In the genomic region with DNA sequence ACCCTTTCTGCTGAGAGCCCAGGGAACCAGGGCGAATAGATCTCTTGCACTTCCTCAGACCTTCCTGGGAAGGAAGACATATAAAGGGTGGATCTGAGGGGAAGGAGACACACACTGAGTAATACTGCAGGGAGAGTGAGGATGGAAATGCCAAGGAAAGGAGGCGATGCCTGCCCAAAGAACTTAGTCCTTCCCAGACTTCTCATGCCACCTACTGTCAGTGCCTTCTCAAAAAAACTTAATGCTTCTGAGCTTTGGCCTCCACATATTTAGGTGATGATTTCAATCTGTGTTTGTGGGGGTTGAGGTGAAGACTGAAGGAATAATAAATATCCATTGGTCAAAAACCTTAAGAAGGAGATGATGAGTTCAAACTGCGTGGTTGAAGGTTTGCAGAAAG, we compare ENCODE assay signal across 21 cellular contexts. TPM values are rescaled to one million over a fixed set of nuclear protein-coding genes. Genes with fewer than 3 reads are reported as not detected.
DNase-seq lines count a peak whose midpoint lies in the region; ATAC-seq and TF ChIP-seq lines count a peak whose summit lies in the region.
"Had no signal": no experiment of that assay in that cellular context is flagged by ENCODE, and none has a peak within 500 bp of the region (broad histone marks: within the 10 kb centered on the region; RNA-seq: fewer than 3 reads in every experiment).

No MANE protein-coding gene starts in this region.

- peak overlapping the region; percentile 66 for H3K27ac Mint-ChIP-seq in activated naive CD4-positive, alpha-beta T cell treated with anti-CD3 and anti-CD28 coated beads, Interleukin-2, amount 10 ng/mL, durations not matched to agents 7 days and 5 days
- H3K27ac Mint-ChIP-seq in chondrocyte (ENCODE audit: unreplicated experiment), result no peak overlapping the region
- H3K27ac Mint-ChIP-seq in neural progenitor cell, result peak overlapping the region; percentile 30

- H3K9ac ChIP-seq in neural progenitor cell, result no peak overlapping the region

- no peak overlapping the region for H3K27ac ChIP-seq in neural progenitor cell
- H3K27ac ChIP-seq: right lobe of liver, transverse colon had no signal

- peaks cover 5% of the 10 kb centered on the region for H3K4me1 ChIP-seq in neural progenitor cell
- H3K4me1 ChIP-seq: right lobe of liver had no signal

- H3K4me3 ChIP-seq in LNCaP clone FGC (ENCODE audit: low read depth, low read length), result no peak overlapping the region
- H3K4me3 ChIP-seq in neural progenitor cell, result no peak overlapping the region
- H3K4me3 ChIP-seq: K562, right lobe of liver, transverse colon had no signal

- H3K4me2 ChIP-seq in neural progenitor cell, result no peak overlapping the region

- no peaks in the 10 kb centered on the region for H3K9me3 ChIP-seq in neural progenitor cell (ENCODE audit: low read depth)
- H3K9me3 ChIP-seq: right lobe of liver, transverse colon had no signal

- H3F3A ChIP-seq in neural progenitor cell (ENCODE audit: low read depth), result no peaks in the 10 kb centered on the region

- ATAC-seq in GM21528 (IDR thresholded peaks at IDR 0.05; ENCODE audit: low FRiP score, unreplicated experiment) (no peak), HG03045 (IDR thresholded peaks at IDR 0.05; ENCODE audit: unreplicated experiment) (no peak)
- ATAC-seq: left cardiac atrium; right lobe of liver; stimulated activated naive CD8-positive, alpha-beta T cell treated with anti-CD3 and anti-CD28 coated beads, Interleukin-15, Interleukin-2, amounts not matched to agents 100 U/mL and 50 U/mL, for 24 hours had no signal

- H2AFZ ChIP-seq in neural progenitor cell (replicated peaks), result peak overlapping the region; percentile 57

- H3K4me1 Mint-ChIP-seq in activated naive CD4-positive, alpha-beta T cell treated with anti-CD3 and anti-CD28 coated beads, Interleukin-2, amount 10 ng/mL, durations not matched to agents 7 days and 5 days, result peaks cover 12% of the 10 kb centered on the region
- H3K4me1 Mint-ChIP-seq in chondrocyte (ENCODE audit: low read depth) (peaks cover 9% of the 10 kb centered on the region), neural progenitor cell (peaks cover 14% of the 10 kb centered on the region)

- peaks cover 80% of the 10 kb centered on the region for H3K36me3 Mint-ChIP-seq in activated naive CD4-positive, alpha-beta T cell treated with anti-CD3 and anti-CD28 coated beads, Interleukin-2, amount 10 ng/mL, durations not matched to agents 7 days and 5 days
- peaks cover 2% of the 10 kb centered on the region for H3K36me3 Mint-ChIP-seq in chondrocyte (ENCODE audit: low read depth)
- H3K36me3 Mint-ChIP-seq in neural progenitor cell, result peaks cover 3% of the 10 kb centered on the region

- CTCF ChIA-PET in activated naive CD4-positive, alpha-beta T cell treated with anti-CD3 and anti-CD28 coated beads, Interleukin-2, amount 10 ng/mL, durations not matched to agents 7 days and 5 days (lab: Charles Lee), result interaction anchor here (1.0 kb wide), 1 partner anchor 158 kb away, joined by 4 read pairs; no protein-coding TSS in a partner anchor

- no peaks in the 10 kb centered on the region for H3K27me3 Mint-ChIP-seq in activated naive CD4-positive, alpha-beta T cell treated with anti-CD3 and anti-CD28 coated beads, Interleukin-2, amount 10 ng/mL, durations not matched to agents 7 days and 5 days
- H3K27me3 Mint-ChIP-seq in chondrocyte (ENCODE audit: low read depth) (no peaks in the 10 kb centered on the region), neural progenitor cell (ENCODE audit: insufficient read depth, low read depth) (no peaks in the 10 kb centered on the region)
- H3K27me3 Mint-ChIP-seq: CD4-positive, alpha-beta memory T cell had no signal

- no peaks in the 10 kb centered on the region for H3K79me2 ChIP-seq in neural progenitor cell (ENCODE audit: low read depth)

- no peaks in the 10 kb centered on the region for H3K36me3 ChIP-seq in neural progenitor cell

- 0 out of 2 replicates have a peak, but pooled peaks have one; percentile 2 for TF ChIP-seq CTCF in LNCaP clone FGC (IDR thresholded peaks at IDR 0.05; ENCODE audit: control insufficient read depth, extremely low read depth, insufficient read depth)
- TF ChIP-seq CTCF in chondrocyte (IDR thresholded peaks at IDR 0.05), result peak; percentile 46
- no peak for TF ChIP-seq CTCF in neural progenitor cell (IDR thresholded peaks at IDR 0.05)

- H3K4me3 Mint-ChIP-seq in activated naive CD4-positive, alpha-beta T cell treated with anti-CD3 and anti-CD28 coated beads, Interleukin-2, amount 10 ng/mL, durations not matched to agents 7 days and 5 days, result no peak overlapping the region
- H3K4me3 Mint-ChIP-seq in chondrocyte (ENCODE audit: unreplicated experiment) (no peak overlapping the region), neural progenitor cell (no peak overlapping the region)
- H3K4me3 Mint-ChIP-seq: CD4-positive, alpha-beta memory T cell had no signal

- peaks cover 8% of the 10 kb centered on the region for H3K9me3 Mint-ChIP-seq in activated naive CD4-positive, alpha-beta T cell treated with anti-CD3 and anti-CD28 coated beads, Interleukin-2, amount 10 ng/mL, durations not matched to agents 7 days and 5 days
- H3K9me3 Mint-ChIP-seq in chondrocyte (ENCODE audit: low read depth) (no peaks in the 10 kb centered on the region), neural progenitor cell (peaks cover 2% of the 10 kb centered on the region)

- H3K27me3 ChIP-seq in neural progenitor cell, result no peaks in the 10 kb centered on the region
- H3K27me3 ChIP-seq: right lobe of liver, transverse colon had no signal

- no peak for DNase-seq in activated naive CD4-positive, alpha-beta T cell treated with anti-CD3 and anti-CD28 coated beads, Interleukin-2, amount 10 ng/mL, durations not matched to agents 7 days and 5 days
- DNase-seq in activated naive CD4-positive, alpha-beta T cell treated with anti-CD3 and anti-CD28 coated beads, Interleukin-2, amount 50 U/mL, for 16 hours, result no peak
- DNase-seq in LNCaP clone FGC (ENCODE audit: low read depth), result no peak
- DNase-seq in chondrocyte (ENCODE audit: low spot score), result no peak
- no peak for DNase-seq in neural progenitor cell (ENCODE audit: low spot score)
- DNase-seq in AML-193 (lab: John Stamatoyannopoulos, UW), result no peak
- DNase-seq: activated T-cell treated with anti-CD3 and anti-CD28 coated beads, Interleukin-2, amount 50 U/mL, for 1 hour; CD4-positive, alpha-beta memory T cell; cerebellar nuclear complex; DMS79 treated with DMSO at 0.1 percent for 48 hours; foreskin melanocyte; left cardiac atrium; NCI-H1048; NCI-H2081; NCI-H510A; right lobe of liver; stimulated activated naive CD8-positive, alpha-beta T cell treated with anti-CD3 and anti-CD28 coated beads, Interleukin-15, Interleukin-2, amounts not matched to agents 100 U/mL and 50 U/mL, for 24 hours; transverse colon had no signal

- H4K20me1 ChIP-seq in neural progenitor cell (ENCODE audit: low read depth), result no peaks in the 10 kb centered on the region

RNA-seq across cellular contexts. Expression of a gene that starts 9.7 kb away (rescaled TPM):
- total RNA-seq in chondrocyte, result 10.9 to 19.3 TPM (median 11.6 TPM) in 3 replicates
- total RNA-seq in neural progenitor cell (ENCODE audit: low replicate concordance), result 9.7 and 9.8 TPM in 2 replicates

RNA-seq across cellular contexts. Expression of a gene that starts 28.6 kb away (rescaled TPM):
- total RNA-seq in chondrocyte, result 8.6 to 23.7 TPM (median 9.3 TPM) in 3 replicates
- total RNA-seq in neural progenitor cell (ENCODE audit: low replicate concordance), result 0.13 and 2.9 TPM in 2 replicates

RNA-seq across cellular contexts. Expression of a gene that starts 28.8 kb away (rescaled TPM):
- total RNA-seq in chondrocyte, result 18.0 to 18.9 TPM (median 18.2 TPM) in 3 replicates
- total RNA-seq in neural progenitor cell (ENCODE audit: low replicate concordance), result 28.2 and 30.9 TPM in 2 replicates

RNA-seq across cellular contexts. Expression of a gene that starts 46.0 kb away (rescaled TPM):
- total RNA-seq in chondrocyte, result 28.3 to 33.6 TPM (median 33.3 TPM) in 3 replicates
- 11.6 and 14.2 TPM in 2 replicates for total RNA-seq in neural progenitor cell (ENCODE audit: low replicate concordance)

RNA-seq across cellular contexts. Expression of a gene that starts 46.8 kb away (rescaled TPM):
- total RNA-seq in chondrocyte (7.2 to 18.0 TPM (median 7.7 TPM) in 3 replicates), neural progenitor cell (ENCODE audit: low replicate concordance) (3.2 and 5.9 TPM in 2 replicates)
